Comparison of ENCODE assay signal across 8 cellular contexts in the genomic region with DNA sequence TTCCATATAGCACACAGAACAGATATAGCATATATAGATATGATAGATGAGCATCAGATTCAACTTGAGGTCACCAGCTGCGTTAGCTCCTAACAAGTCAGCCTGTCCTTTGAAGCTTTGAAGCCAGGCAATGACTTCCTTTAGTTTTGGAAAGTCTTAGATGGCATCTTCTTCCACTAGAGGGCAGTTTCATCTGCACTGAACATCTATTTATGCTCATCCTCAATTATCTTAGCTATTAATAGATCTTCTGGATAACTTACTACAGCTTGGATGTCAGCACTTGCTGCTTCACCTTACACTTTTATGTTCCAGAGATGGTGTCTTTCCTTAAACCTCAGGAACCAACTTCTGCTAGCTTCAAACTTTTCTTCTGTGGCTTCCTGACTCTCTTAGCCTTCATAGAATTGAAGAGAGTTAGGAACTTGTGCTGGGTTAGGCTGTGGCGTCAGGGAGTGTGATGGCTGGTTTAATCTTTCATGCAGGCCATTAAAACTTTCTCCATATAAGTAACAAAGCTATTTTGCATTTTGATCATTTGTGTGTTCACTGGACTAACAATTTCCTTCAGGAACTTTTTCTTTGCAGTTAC.
A peak's percentile ranks its signal among the peaks of the same experiment; 100 is the strongest.
DNase-seq lines count a peak whose midpoint lies in the region; ATAC-seq and TF ChIP-seq lines count a peak whose summit lies in the region.

No MANE protein-coding gene starts in this region.

- H3K27me3 Mint-ChIP-seq in activated naive CD8-positive, alpha-beta T cell treated with anti-CD3 and anti-CD28 coated beads for 36 hours, result no peaks in the 10 kb centered on the region
- H3K27me3 Mint-ChIP-seq in activated CD4-positive, alpha-beta T cell treated with anti-CD3 and anti-CD28 coated beads, Interleukin-2, amount 10 ng/mL, durations not matched to agents 24 days and 14 days, result no peaks in the 10 kb centered on the region

- DNase-seq in AG20443 (ENCODE audit: low spot score), result peak; percentile 16
- no peak for DNase-seq in WERI-Rb-1
- DNase-seq in iris pigment epithelial cell (ENCODE audit: low read depth), result peak; percentile 49
- no peak for DNase-seq in activated naive CD8-positive, alpha-beta T cell treated with anti-CD3 and anti-CD28 coated beads for 36 hours
- DNase-seq in GM20000 (ENCODE audit: low spot score), result no peak
- DNase-seq in activated CD4-positive, alpha-beta T cell treated with anti-CD3 and anti-CD28 coated beads, Interleukin-2, amount 10 ng/mL, durations not matched to agents 24 days and 14 days, result no peak

- H3K4me3 ChIP-seq in HEK293 (ENCODE audit: low read depth, low read length), result no peak overlapping the region
- no peak overlapping the region for H3K4me3 ChIP-seq in WERI-Rb-1 (ENCODE audit: low read depth, low read length)

- H3K4me3 Mint-ChIP-seq in activated naive CD8-positive, alpha-beta T cell treated with anti-CD3 and anti-CD28 coated beads for 36 hours, result no peak overlapping the region
- H3K4me3 Mint-ChIP-seq in activated CD4-positive, alpha-beta T cell treated with anti-CD3 and anti-CD28 coated beads, Interleukin-2, amount 10 ng/mL, durations not matched to agents 24 days and 14 days, result no peak overlapping the region

- no peaks in the 10 kb centered on the region for H3K27me3 ChIP-seq in WERI-Rb-1 (ENCODE audit: insufficient read depth, low read depth, severe bottlenecking)

- POLR2A ChIA-PET in HEK293 (lab: Yijun Ruan, JAX), result no interaction called here

- intact Hi-C loops in activated CD4-positive, alpha-beta T cell treated with anti-CD3 and anti-CD28 coated beads, Interleukin-2, amount 10 ng/mL, durations not matched to agents 24 days and 14 days (cut with micrococcal nuclease), result no loop called here

- H3K4me1 Mint-ChIP-seq in activated naive CD8-positive, alpha-beta T cell treated with anti-CD3 and anti-CD28 coated beads for 36 hours, result no peaks in the 10 kb centered on the region
- no peaks in the 10 kb centered on the region for H3K4me1 Mint-ChIP-seq in activated CD4-positive, alpha-beta T cell treated with anti-CD3 and anti-CD28 coated beads, Interleukin-2, amount 10 ng/mL, durations not matched to agents 24 days and 14 days

- no peaks in the 10 kb centered on the region for H3K36me3 Mint-ChIP-seq in activated naive CD8-positive, alpha-beta T cell treated with anti-CD3 and anti-CD28 coated beads for 36 hours
- no peaks in the 10 kb centered on the region for H3K36me3 Mint-ChIP-seq in activated CD4-positive, alpha-beta T cell treated with anti-CD3 and anti-CD28 coated beads, Interleukin-2, amount 10 ng/mL, durations not matched to agents 24 days and 14 days (ENCODE audit: low read depth)

- TF ChIP-seq CTCF in HEK293 (tag by site-specific recombination; IDR thresholded peaks at IDR 0.05) (no peak), WERI-Rb-1 (IDR thresholded peaks at IDR 0.05; ENCODE audit: low read depth, low read length) (peak; percentile 52; the same call in 1 of the 2 replicates), GM20000 (IDR thresholded peaks at IDR 0.05; ENCODE audit: extremely low read depth, missing control alignments) (no peak)

- CTCF ChIA-PET in HEK293 (lab: Yijun Ruan, JAX), result interaction anchor here (0.5 to 1.4 kb wide), 13 partner anchors 8 to 1551 kb away, joined by 3 to 5 read pairs (median 3); no protein-coding TSS in a partner anchor

- H3K9me3 Mint-ChIP-seq in activated naive CD8-positive, alpha-beta T cell treated with anti-CD3 and anti-CD28 coated beads for 36 hours, result peaks cover 5% of the 10 kb centered on the region
- no peaks in the 10 kb centered on the region for H3K9me3 Mint-ChIP-seq in activated CD4-positive, alpha-beta T cell treated with anti-CD3 and anti-CD28 coated beads, Interleukin-2, amount 10 ng/mL, durations not matched to agents 24 days and 14 days

- no peak overlapping the region for H3K27ac Mint-ChIP-seq in activated naive CD8-positive, alpha-beta T cell treated with anti-CD3 and anti-CD28 coated beads for 36 hours
- H3K27ac Mint-ChIP-seq in activated CD4-positive, alpha-beta T cell treated with anti-CD3 and anti-CD28 coated beads, Interleukin-2, amount 10 ng/mL, durations not matched to agents 24 days and 14 days, result no peak overlapping the region

- H3K27ac ChIP-seq in HEK293 (ENCODE audit: extremely low read depth, low read depth, low read length) (no peak overlapping the region), WERI-Rb-1 (no peak overlapping the region)

- no peaks in the 10 kb centered on the region for H3K9me3 ChIP-seq in HEK293 (ENCODE audit: control insufficient read depth, insufficient read depth, low read depth, low read length)
- peaks cover 3% of the 10 kb centered on the region for H3K9me3 ChIP-seq in WERI-Rb-1 (ENCODE audit: severe bottlenecking)

- no peak for ATAC-seq in GM21723 (IDR thresholded peaks at IDR 0.05; ENCODE audit: unreplicated experiment)

- H3K4me1 ChIP-seq in HEK293 (ENCODE audit: control insufficient read depth, insufficient read depth, low read length), result no peaks in the 10 kb centered on the region

- H3K36me3 ChIP-seq in HEK293 (ENCODE audit: control insufficient read depth in 2 of 2, insufficient read depth in 1 of 2, low read length in 2 of 2) (no peaks in the 10 kb centered on the region), WERI-Rb-1 (no peaks in the 10 kb centered on the region)

TF ChIP-seq in HEK293, 187 proteins besides CTCF, POLR2A, EP300 and RAD21:
- TF ChIP-seq PRDM10 (tag by site-specific recombination; IDR thresholded peaks at IDR 0.05), result no peak
- peak; percentile 19 for TF ChIP-seq ZNF654 (tag by site-specific recombination; IDR thresholded peaks at IDR 0.05; ENCODE audit: low read depth)

Comparison
In these comparisons a context has a peak if more than half of its experiments do, and no peak if none do; other contexts are left out.
1. DNase-seq: peak in AG20443 (single experiment) and iris pigment epithelial cell (single experiment); none in WERI-Rb-1 (single experiment), activated naive CD8-positive, alpha-beta T cell treated with anti-CD3 and anti-CD28 coated beads for 36 hours (single experiment), GM20000 (single experiment) and activated CD4-positive, alpha-beta T cell treated with anti-CD3 and anti-CD28 coated beads, Interleukin-2, amount 10 ng/mL, durations not matched to agents 24 days and 14 days (single experiment).